In genomic region chr20:62346398-62347150, GRCh38 we compare ENCODE assay signal across 19 cellular contexts.
"Had no signal": no experiment of that assay in that cellular context is flagged by ENCODE, and none has a peak within 500 bp of the region (broad histone marks: within the 10 kb centered on the region; RNA-seq: fewer than 3 reads in every experiment).

No MANE protein-coding gene starts in this region.

- H3K4me1 ChIP-seq: spleen had no signal

- H3K27me3 ChIP-seq: dorsolateral prefrontal cortex, gastroesophageal sphincter, spleen, tibial artery had no signal

- H3K4me3 Mint-ChIP-seq: activated CD4-positive, alpha-beta memory T cell treated with anti-CD3 and anti-CD28 coated beads for 36 hours; activated CD8-positive, alpha-beta memory T cell treated with anti-CD3 and anti-CD28 coated beads, Interleukin-2, amount 10 ng/mL, durations not matched to agents 7 days and 5 days; activated naive CD4-positive, alpha-beta T cell treated with anti-CD3 and anti-CD28 coated beads for 36 hours; endodermal cell; memory B cell; nephron progenitor cell had no signal

- ATAC-seq: activated CD8-positive, alpha-beta memory T cell treated with anti-CD3 and anti-CD28 coated beads, Interleukin-2, amount 10 ng/mL, durations not matched to agents 7 days and 5 days; gastroesophageal sphincter; left lobe of liver; sciatic nerve had no signal

- FAIRE-seq: islet of Langerhans, urothelium cell line had no signal

- H3K36me3 Mint-ChIP-seq: activated CD4-positive, alpha-beta memory T cell treated with anti-CD3 and anti-CD28 coated beads for 36 hours; activated CD8-positive, alpha-beta memory T cell treated with anti-CD3 and anti-CD28 coated beads, Interleukin-2, amount 10 ng/mL, durations not matched to agents 7 days and 5 days had no signal

- H3K27ac ChIP-seq: prostate gland, spleen, tibial artery had no signal

- H3K4me1 Mint-ChIP-seq: activated CD8-positive, alpha-beta memory T cell treated with anti-CD3 and anti-CD28 coated beads, Interleukin-2, amount 10 ng/mL, durations not matched to agents 7 days and 5 days; endodermal cell; nephron progenitor cell had no signal

- H3K4me3 ChIP-seq: dorsolateral prefrontal cortex, gastroesophageal sphincter, prostate gland, spleen, tibial artery had no signal

- DNase-seq: activated CD4-positive, alpha-beta memory T cell treated with anti-CD3 and anti-CD28 coated beads for 36 hours; activated CD8-positive, alpha-beta memory T cell treated with anti-CD3 and anti-CD28 coated beads, Interleukin-2, amount 10 ng/mL, durations not matched to agents 7 days and 5 days; activated naive CD4-positive, alpha-beta T cell treated with anti-CD3 and anti-CD28 coated beads for 36 hours; activated T-cell treated with anti-CD3 and anti-CD28 coated beads, Interleukin-2, amount 50 U/mL, for 1 hour; dorsolateral prefrontal cortex; endodermal cell; nephron progenitor cell; spleen; T-helper 1 cell; T1000; tibial artery had no signal

- H3K27ac Mint-ChIP-seq: activated CD4-positive, alpha-beta memory T cell treated with anti-CD3 and anti-CD28 coated beads for 36 hours; activated CD8-positive, alpha-beta memory T cell treated with anti-CD3 and anti-CD28 coated beads, Interleukin-2, amount 10 ng/mL, durations not matched to agents 7 days and 5 days; activated naive CD4-positive, alpha-beta T cell treated with anti-CD3 and anti-CD28 coated beads for 36 hours; activated T-helper 2 cell treated with anti-CD3 and anti-CD28 coated beads, Interferon-gamma antibody, Interleukin-2, Interleukin-4, amounts not matched to agents 10 μg/mL and 5 μg/mL and 100 μg/mL, durations not matched to agents 14 hours and 24 hours and 36 hours; endodermal cell; memory B cell; nephron progenitor cell had no signal

- H3K27me3 Mint-ChIP-seq: activated CD4-positive, alpha-beta memory T cell treated with anti-CD3 and anti-CD28 coated beads for 36 hours; memory B cell had no signal

- H3K9me3 ChIP-seq: gastroesophageal sphincter, prostate gland, tibial artery had no signal
